Comparison of ENCODE assay signal across 8 cellular contexts in genomic region chr12:65536876-65537661, GRCh38.
A peak's percentile ranks its signal among the peaks of the same experiment; 100 is the strongest.
DNase-seq lines count a peak whose midpoint lies in the region; FAIRE-seq and TF ChIP-seq lines count a peak whose summit lies in the region.

No MANE protein-coding gene starts in this region.

- POLR2A ChIA-PET in HEK293T (lab: Yijun Ruan, JAX) = no interaction called here

- no peak for TF ChIP-seq CTCF in fibroblast of the aortic adventitia (IDR thresholded peaks at IDR 0.05; ENCODE audit: insufficient read depth, low read length)

- H3K4me3 ChIP-seq in fibroblast of the aortic adventitia (ENCODE audit: low read depth, low read length) = no peak overlapping the region

- DNase-seq in RPMI7951 (ENCODE audit: low read depth) (peak; percentile 100), fibroblast of the aortic adventitia (ENCODE audit: low read depth) (peak; percentile 100), pulmonary artery endothelial cell (ENCODE audit: low read depth, low spot score) (peak; percentile 92), HEK293T (ENCODE audit: extremely low spot score) (no peak), GM19238 (ENCODE audit: insufficient read length, low spot score) (no peak), hypothalamus (lab: John Stamatoyannopoulos, UW) (no peak), NCI-H2081 treated with DMSO at 0.1 percent for 48 hours (lab: John Stamatoyannopoulos, UW) (no peak)

- CTCF ChIA-PET in HEK293T (lab: Yijun Ruan, JAX) = interaction anchor here (0.6 to 0.7 kb wide), 2 partner anchors 20 to 199 kb away, joined by 3 to 4 read pairs; no protein-coding TSS in a partner anchor

- peak; percentile 100 for FAIRE-seq in G401.6 (lab: Jason Lieb, UNC)

TF ChIP-seq in HEK293T, 16 proteins besides CTCF, POLR2A, EP300 and RAD21:
- TF ChIP-seq FOXM1 (IDR thresholded peaks at IDR 0.05; ENCODE audit: borderline replicate concordance) (no peak), FOXK2 (IDR thresholded peaks at IDR 0.05) (no peak), LEF1 (IDR thresholded peaks at IDR 0.05; ENCODE audit: borderline replicate concordance) (no peak), PKNOX1 (IDR thresholded peaks at IDR 0.05) (no peak), L3MBTL2 (conservative IDR thresholded peaks at IDR 0.05) (no peak), SUZ12 (IDR thresholded peaks at IDR 0.05) (no peak), HDGF (IDR thresholded peaks at IDR 0.05; ENCODE audit: borderline replicate concordance) (no peak), ZNF384 (IDR thresholded peaks at IDR 0.05) (no peak), SP1 (IDR thresholded peaks at IDR 0.05) (no peak), NFRKB (IDR thresholded peaks at IDR 0.05) (no peak), ARNT (IDR thresholded peaks at IDR 0.05) (no peak), ELF4 (IDR thresholded peaks at IDR 0.05) (no peak), CTBP1 (IDR thresholded peaks at IDR 0.05; ENCODE audit: borderline replicate concordance) (no peak), BHLHE40 (IDR thresholded peaks at IDR 0.05; ENCODE audit: borderline replicate concordance) (no peak), FOXA1 (IDR thresholded peaks at IDR 0.05) (no peak), TARDBP (IDR thresholded peaks at IDR 0.05) (no peak)

Comparison
In these comparisons a context has a peak if more than half of its experiments do, and no peak if none do; other contexts are left out.
1. DNase-seq: peak in RPMI7951 (single experiment), fibroblast of the aortic adventitia (single experiment) and pulmonary artery endothelial cell (single experiment); none in HEK293T (single experiment), GM19238 (single experiment), hypothalamus (0 of 51) and NCI-H2081 treated with DMSO at 0.1 percent for 48 hours (single experiment).